In the genomic region with DNA sequence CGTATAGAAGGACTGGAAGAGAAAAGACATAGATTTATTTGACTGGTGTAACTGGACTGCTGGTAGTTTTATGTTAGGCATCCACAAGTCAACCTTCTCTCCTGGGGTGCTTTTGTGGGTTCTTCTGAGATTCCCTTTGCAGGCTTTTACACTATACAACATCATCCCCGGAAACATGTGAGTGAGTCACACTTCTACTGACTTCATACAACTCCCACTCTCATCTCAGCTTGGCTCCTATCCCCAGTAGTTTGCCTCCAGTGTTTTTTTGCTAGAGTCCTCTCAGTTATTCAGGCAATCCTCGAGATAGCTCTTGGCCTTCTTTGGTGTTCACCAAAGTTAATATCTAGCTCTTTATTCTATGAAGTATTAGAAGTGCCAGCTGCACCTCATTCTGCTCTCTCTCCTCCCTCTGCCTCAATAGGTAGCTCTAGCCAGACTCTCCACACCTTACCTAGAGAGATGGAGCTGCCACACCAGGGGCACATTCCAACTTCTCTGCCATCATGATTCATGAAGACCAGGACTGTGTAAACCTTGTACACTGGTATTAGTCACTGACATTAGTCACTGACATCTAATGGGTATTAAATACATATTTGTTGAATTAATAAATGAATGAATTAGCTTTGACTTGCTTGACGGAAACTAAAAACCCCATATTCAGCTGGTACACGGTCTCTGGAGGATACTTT, we compare ENCODE assay signal across 2 cellular contexts.
TF ChIP-seq lines count a peak whose summit lies in the region.

No MANE protein-coding gene starts in this region.

TF ChIP-seq in IMR-90, 13 proteins besides CTCF, POLR2A, EP300 and RAD21:
- TF ChIP-seq RCOR1 (IDR thresholded peaks at IDR 0.05; ENCODE audit: insufficient replicate concordance, low read length) (no peak), FOS (IDR thresholded peaks at IDR 0.05; ENCODE audit: low read depth, low read length) (no peak), RFX5 (IDR thresholded peaks at IDR 0.05; ENCODE audit: low read depth, low read length) (no peak), SMC3 (IDR thresholded peaks at IDR 0.05; ENCODE audit: low read depth, low read length) (no peak), CHD1 (IDR thresholded peaks at IDR 0.05; ENCODE audit: low read depth, low read length) (no peak), NFE2L2 (IDR thresholded peaks at IDR 0.05; ENCODE audit: low read depth, low read length) (no peak), MAZ (IDR thresholded peaks at IDR 0.05; ENCODE audit: borderline replicate concordance, low read depth, low read length) (no peak), MXI1 (IDR thresholded peaks at IDR 0.05; ENCODE audit: borderline replicate concordance, low read depth, low read length) (no peak), BHLHE40 (IDR thresholded peaks at IDR 0.05; ENCODE audit: low read depth, low read length) (no peak), MAFK (IDR thresholded peaks at IDR 0.05; ENCODE audit: low read depth, low read length) (no peak), CEBPB (IDR thresholded peaks at IDR 0.05; ENCODE audit: low read depth, low read length) (no peak)
- TF ChIP-seq, protein P1, sequence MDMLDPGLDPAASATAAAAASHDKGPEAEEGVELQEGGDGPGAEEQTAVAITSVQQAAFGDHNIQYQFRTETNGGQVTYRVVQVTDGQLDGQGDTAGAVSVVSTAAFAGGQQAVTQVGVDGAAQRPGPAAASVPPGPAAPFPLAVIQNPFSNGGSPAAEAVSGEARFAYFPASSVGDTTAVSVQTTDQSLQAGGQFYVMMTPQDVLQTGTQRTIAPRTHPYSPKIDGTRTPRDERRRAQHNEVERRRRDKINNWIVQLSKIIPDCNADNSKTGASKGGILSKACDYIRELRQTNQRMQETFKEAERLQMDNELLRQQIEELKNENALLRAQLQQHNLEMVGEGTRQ (IDR thresholded peaks at IDR 0.05; ENCODE audit: low read depth, low read length): no peak
- TF ChIP-seq, protein P2, sequence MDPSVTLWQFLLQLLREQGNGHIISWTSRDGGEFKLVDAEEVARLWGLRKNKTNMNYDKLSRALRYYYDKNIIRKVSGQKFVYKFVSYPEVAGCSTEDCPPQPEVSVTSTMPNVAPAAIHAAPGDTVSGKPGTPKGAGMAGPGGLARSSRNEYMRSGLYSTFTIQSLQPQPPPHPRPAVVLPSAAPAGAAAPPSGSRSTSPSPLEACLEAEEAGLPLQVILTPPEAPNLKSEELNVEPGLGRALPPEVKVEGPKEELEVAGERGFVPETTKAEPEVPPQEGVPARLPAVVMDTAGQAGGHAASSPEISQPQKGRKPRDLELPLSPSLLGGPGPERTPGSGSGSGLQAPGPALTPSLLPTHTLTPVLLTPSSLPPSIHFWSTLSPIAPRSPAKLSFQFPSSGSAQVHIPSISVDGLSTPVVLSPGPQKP (IDR thresholded peaks at IDR 0.05; ENCODE audit: borderline replicate concordance, low read depth, low read length): no peak

TF ChIP-seq in GM12878, 131 proteins besides CTCF, POLR2A, EP300 and RAD21:
- TF ChIP-seq TARDBP (IDR thresholded peaks at IDR 0.05; ENCODE audit: borderline replicate concordance) (no peak), ZNF217 (IDR thresholded peaks at IDR 0.05) (no peak), RBBP5 (conservative IDR thresholded peaks at IDR 0.05) (no peak), ZNF24 (IDR thresholded peaks at IDR 0.05) (no peak), MYB (IDR thresholded peaks at IDR 0.05; ENCODE audit: borderline replicate concordance, low read depth, low read length) (no peak), ZSCAN29 (IDR thresholded peaks at IDR 0.05) (no peak), ZZZ3 (IDR thresholded peaks at IDR 0.05; ENCODE audit: control insufficient read depth, insufficient read length, low read depth) (no peak)
- TF ChIP-seq, protein P3, sequence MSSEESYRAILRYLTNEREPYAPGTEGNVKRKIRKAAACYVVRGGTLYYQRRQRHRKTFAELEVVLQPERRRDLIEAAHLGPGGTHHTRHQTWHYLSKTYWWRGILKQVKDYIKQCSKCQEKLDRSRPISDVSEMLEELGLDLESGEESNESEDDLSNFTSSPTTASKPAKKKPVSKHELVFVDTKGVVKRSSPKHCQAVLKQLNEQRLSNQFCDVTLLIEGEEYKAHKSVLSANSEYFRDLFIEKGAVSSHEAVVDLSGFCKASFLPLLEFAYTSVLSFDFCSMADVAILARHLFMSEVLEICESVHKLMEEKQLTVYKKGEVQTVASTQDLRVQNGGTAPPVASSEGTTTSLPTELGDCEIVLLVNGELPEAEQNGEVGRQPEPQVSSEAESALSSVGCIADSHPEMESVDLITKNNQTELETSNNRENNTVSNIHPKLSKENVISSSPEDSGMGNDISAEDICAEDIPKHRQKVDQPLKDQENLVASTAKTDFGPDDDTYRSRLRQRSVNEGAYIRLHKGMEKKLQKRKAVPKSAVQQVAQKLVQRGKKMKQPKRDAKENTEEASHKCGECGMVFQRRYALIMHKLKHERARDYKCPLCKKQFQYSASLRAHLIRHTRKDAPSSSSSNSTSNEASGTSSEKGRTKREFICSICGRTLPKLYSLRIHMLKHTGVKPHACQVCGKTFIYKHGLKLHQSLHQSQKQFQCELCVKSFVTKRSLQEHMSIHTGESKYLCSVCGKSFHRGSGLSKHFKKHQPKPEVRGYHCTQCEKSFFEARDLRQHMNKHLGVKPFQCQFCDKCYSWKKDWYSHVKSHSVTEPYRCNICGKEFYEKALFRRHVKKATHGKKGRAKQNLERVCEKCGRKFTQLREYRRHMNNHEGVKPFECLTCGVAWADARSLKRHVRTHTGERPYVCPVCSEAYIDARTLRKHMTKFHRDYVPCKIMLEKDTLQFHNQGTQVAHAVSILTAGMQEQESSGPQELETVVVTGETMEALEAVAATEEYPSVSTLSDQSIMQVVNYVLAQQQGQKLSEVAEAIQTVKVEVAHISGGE (CRISPR knock-in tag; IDR thresholded peaks at IDR 0.05): no peak
- TF ChIP-seq, protein P4, sequence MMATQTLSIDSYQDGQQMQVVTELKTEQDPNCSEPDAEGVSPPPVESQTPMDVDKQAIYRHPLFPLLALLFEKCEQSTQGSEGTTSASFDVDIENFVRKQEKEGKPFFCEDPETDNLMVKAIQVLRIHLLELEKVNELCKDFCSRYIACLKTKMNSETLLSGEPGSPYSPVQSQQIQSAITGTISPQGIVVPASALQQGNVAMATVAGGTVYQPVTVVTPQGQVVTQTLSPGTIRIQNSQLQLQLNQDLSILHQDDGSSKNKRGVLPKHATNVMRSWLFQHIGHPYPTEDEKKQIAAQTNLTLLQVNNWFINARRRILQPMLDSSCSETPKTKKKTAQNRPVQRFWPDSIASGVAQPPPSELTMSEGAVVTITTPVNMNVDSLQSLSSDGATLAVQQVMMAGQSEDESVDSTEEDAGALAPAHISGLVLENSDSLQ (IDR thresholded peaks at IDR 0.05): no peak
